In the genomic region with DNA sequence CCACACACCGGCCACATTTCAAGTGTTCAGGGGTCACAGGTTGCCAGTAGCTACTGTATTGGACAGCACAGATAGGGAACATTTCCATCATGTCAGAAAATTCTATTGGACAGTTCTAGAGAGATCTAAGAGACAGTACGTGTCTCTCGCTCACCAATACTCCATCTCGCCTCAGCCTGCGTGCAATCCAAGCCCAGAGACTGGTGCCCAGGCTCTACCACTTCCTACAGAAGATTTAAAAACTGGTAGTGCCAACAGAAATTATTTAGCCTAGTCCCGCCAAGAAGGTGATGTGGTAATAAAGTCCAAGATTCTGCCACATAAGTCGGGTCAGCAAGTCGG, we compare ENCODE assay signal across 8 cellular contexts. TPM values are rescaled to one million over a fixed set of nuclear protein-coding genes. Genes with fewer than 3 reads are reported as not detected.
DNase-seq lines count a peak whose midpoint lies in the region; ATAC-seq, FAIRE-seq and TF ChIP-seq lines count a peak whose summit lies in the region.

No MANE protein-coding gene starts in this region.

- peak overlapping the region; percentile 53 for H2AFZ ChIP-seq in ACC112 (ENCODE audit: low read length, unreplicated experiment)
- peak overlapping the region; percentile 59 for H2AFZ ChIP-seq in GM12878 (ENCODE audit: control insufficient read depth, low read depth, low read length)

- SMC1A ChIA-PET in GM12878 (lab: Charles Lee; ENCODE audit: uncharacterized antibody, unreplicated experiment) = interaction anchor here (0.6 to 3.4 kb wide), 7 partner anchors 13 to 72 kb away, joined by 3 to 16 read pairs (median 5); no protein-coding TSS in a partner anchor

- RAD21 ChIA-PET in GM12878 (lab: Charles Lee; ENCODE audit: unreplicated experiment) = interaction anchor here (2.6 kb wide), 1 partner anchor 72 kb away, joined by 10 read pairs; no protein-coding TSS in a partner anchor

- peak overlapping the region; percentile 14; the same call in 1 of the 2 replicates for H3K9ac ChIP-seq in GM12878 (ENCODE audit: control insufficient read depth, insufficient read depth, low read length)

- POLR2A ChIA-PET in GM12878 (lab: Charles Lee) = interaction anchor here (1.1 kb wide), 1 partner anchor 70 kb away, joined by 3 read pairs; no protein-coding TSS in a partner anchor

- H3K4me1 ChIP-seq in ACC112 (ENCODE audit: control insufficient read depth, insufficient read depth, low read length, unreplicated experiment) = peaks cover 16% of the 10 kb centered on the region
- no peaks in the 10 kb centered on the region for H3K4me1 ChIP-seq in GM12878 (ENCODE audit: control insufficient read depth, insufficient read depth, low read length)
- H3K4me1 ChIP-seq in upper lobe of left lung = peaks cover 0 to 29% (median 21%) of the 10 kb centered on the region in 4 donors

- TF ChIP-seq POLR2A in GM12878 (IDR thresholded peaks at IDR 0.05; ENCODE audit: low read depth, low read length) = no peak
- no peak for TF ChIP-seq POLR2A in lower leg skin (IDR thresholded peaks at IDR 0.05)
- TF ChIP-seq POLR2A in upper lobe of left lung (IDR thresholded peaks at IDR 0.05) = no peak

- DNase-seq in GM12878 (ENCODE audit: low read depth, low spot score) (no peak), lower leg skin (ENCODE audit: low spot score in 2 of 2) (no peak), upper lobe of left lung (no peak), ureter (ENCODE audit: low spot score) (no peak), NOMO-1 treated with dmso at 0.1 percent for 144 hours (lab: John Stamatoyannopoulos, UW; ENCODE audit: unreplicated experiment) (no peak)

- in situ Hi-C loops in GM12878 (cut with MboI) = no loop called here

- BruUV-seq in GM12878 (replicated peaks; lab: Mats Ljungman, UMichigan) = no TSS peak

- WGBS in GM12878 (ENCODE audit: insufficient coverage, insufficient replicate concordance, low lambda C conversion rate, missing lambda C conversion rate) = 15% methylated on average over 8 of the region's 8 CpGs
- WGBS in lower leg skin, 2 donors = 16 to 18% methylated on average over 8 of the region's 8 CpGs
- 20 to 39% methylated on average over 5 to 8 of the region's 8 CpGs for WGBS in upper lobe of left lung, 2 donors

- H3K9me3 ChIP-seq in GM12878 (replicated peaks; ENCODE audit: control insufficient read depth, insufficient read depth, low read length) = no peaks in the 10 kb centered on the region
- H3K9me3 ChIP-seq in upper lobe of left lung = no peaks in the 10 kb centered on the region

- H3K79me2 ChIP-seq in ACC112 (ENCODE audit: control insufficient read depth, insufficient read depth, low read length, unreplicated experiment) (peaks cover 36% of the 10 kb centered on the region), GM12878 (ENCODE audit: control insufficient read depth, insufficient read depth, low read length) (peaks cover 46% of the 10 kb centered on the region)

- H3K27ac ChIP-seq in ACC112 (ENCODE audit: low read depth, low read length) = no peak overlapping the region
- no peak overlapping the region for H3K27ac ChIP-seq in GM12878 (ENCODE audit: control insufficient read depth, insufficient read depth)
- peak overlapping the region; percentile 72 to 96 (median 88) for H3K27ac ChIP-seq in upper lobe of left lung

- TF ChIP-seq CTCF in GM12878 (IDR thresholded peaks at IDR 0.05 in 2 of 3, conservative IDR thresholded peaks at IDR 0.05 in 1 of 3; ENCODE audit: control insufficient read depth in 2 of 3, extremely low read depth in 1 of 3, insufficient read depth in 1 of 3, low read depth in 3 of 3, low read length in 3 of 3) (no peak), lower leg skin (IDR thresholded peaks at IDR 0.05) (no peak), upper lobe of left lung (IDR thresholded peaks at IDR 0.05) (no peak)

- H3K4me3 ChIP-seq in ACC112 (ENCODE audit: low read depth, low read length) (peak overlapping the region; percentile 91), GM12878 (peak overlapping the region; percentile 67; the same call in 1 of the 2 replicates), lower leg skin (ENCODE audit: low read depth, poor library complexity, severe bottlenecking) (peak overlapping the region; percentile 98), upper lobe of left lung (peak overlapping the region in 3 of 4 donors; percentile 65 to 76 (median 75))

- H4K20me1 ChIP-seq in GM12878 (ENCODE audit: control insufficient read depth, insufficient read depth) = no peaks in the 10 kb centered on the region

- CTCF ChIA-PET in GM12878 (lab: Yijun Ruan, JAX) = interaction anchor here (0.8 to 3.1 kb wide), 5 partner anchors 13 to 72 kb away, joined by 3 to 17 read pairs (median 4); no protein-coding TSS in a partner anchor

- TF ChIP-seq RAD21 in GM12878 (IDR thresholded peaks at IDR 0.05; ENCODE audit: insufficient read depth, low read depth, low read length) = no peak

- H3K36me3 ChIP-seq in ACC112 (ENCODE audit: insufficient read depth, low read length) (no peaks in the 10 kb centered on the region), GM12878 (ENCODE audit: control insufficient read depth in 2 of 2, insufficient read depth in 2 of 2, low read length in 1 of 2) (no peaks in the 10 kb centered on the region), upper lobe of left lung (no peaks in the 10 kb centered on the region)

- no peak for FAIRE-seq in GM12878 (lab: Jason Lieb, UNC)

- H3K4me2 ChIP-seq in GM12878 (ENCODE audit: control insufficient read depth, insufficient read depth) = peak overlapping the region; percentile 46

- intact Hi-C loops in GM12878 (cut with micrococcal nuclease; ENCODE audit: unreplicated experiment) (loop anchor here (2.0 kb wide), 1 partner anchor 18 kb away; no protein-coding TSS in a partner anchor), lower leg skin (cut with DNase I; ENCODE audit: low total_unique reads) (no loop called here)

- TF ChIP-seq EP300 in GM12878 (IDR thresholded peaks at IDR 0.05; ENCODE audit: borderline replicate concordance in 1 of 2, control insufficient read depth in 1 of 2, low read depth in 2 of 2, low read length in 2 of 2) (no peak), upper lobe of left lung (IDR thresholded peaks at IDR 0.05) (no peak)

- H3K27me3 ChIP-seq in ACC112 (ENCODE audit: insufficient read depth, low read length) (0 out of 2 replicates have a peak, but pooled peaks cover 3% of the 10 kb centered on the region), GM12878 (replicated peaks in 1 of 2; ENCODE audit: control insufficient read depth in 2 of 2, insufficient read depth in 2 of 2, low read length in 1 of 2) (no peaks in the 10 kb centered on the region), upper lobe of left lung (no peaks in the 10 kb centered on the region)

- ATAC-seq in GM19395 (IDR thresholded peaks at IDR 0.05; ENCODE audit: unreplicated experiment) = peak; percentile 44
- ATAC-seq in HG03442 (IDR thresholded peaks at IDR 0.05; ENCODE audit: unreplicated experiment) = peak; percentile 22
- peak; percentile 26 for ATAC-seq in GM12878
- ATAC-seq in upper lobe of left lung (ENCODE audit: low FRiP score in 2 of 2) = peak; percentile 12 to 38

TF ChIP-seq in GM12878, 131 proteins besides CTCF, POLR2A, EP300 and RAD21:
- TF ChIP-seq STAT1 (conservative IDR thresholded peaks at IDR 0.05) = no peak
- TF ChIP-seq TCF3 (IDR thresholded peaks at IDR 0.05; ENCODE audit: borderline replicate concordance, insufficient read depth, low read depth, low read length) = no peak
- TF ChIP-seq, protein P1, sequence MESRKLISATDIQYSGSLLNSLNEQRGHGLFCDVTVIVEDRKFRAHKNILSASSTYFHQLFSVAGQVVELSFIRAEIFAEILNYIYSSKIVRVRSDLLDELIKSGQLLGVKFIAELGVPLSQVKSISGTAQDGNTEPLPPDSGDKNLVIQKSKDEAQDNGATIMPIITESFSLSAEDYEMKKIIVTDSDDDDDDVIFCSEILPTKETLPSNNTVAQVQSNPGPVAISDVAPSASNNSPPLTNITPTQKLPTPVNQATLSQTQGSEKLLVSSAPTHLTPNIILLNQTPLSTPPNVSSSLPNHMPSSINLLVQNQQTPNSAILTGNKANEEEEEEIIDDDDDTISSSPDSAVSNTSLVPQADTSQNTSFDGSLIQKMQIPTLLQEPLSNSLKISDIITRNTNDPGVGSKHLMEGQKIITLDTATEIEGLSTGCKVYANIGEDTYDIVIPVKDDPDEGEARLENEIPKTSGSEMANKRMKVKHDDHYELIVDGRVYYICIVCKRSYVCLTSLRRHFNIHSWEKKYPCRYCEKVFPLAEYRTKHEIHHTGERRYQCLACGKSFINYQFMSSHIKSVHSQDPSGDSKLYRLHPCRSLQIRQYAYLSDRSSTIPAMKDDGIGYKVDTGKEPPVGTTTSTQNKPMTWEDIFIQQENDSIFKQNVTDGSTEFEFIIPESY (IDR thresholded peaks at IDR 0.05) = no peak
- no peak for TF ChIP-seq ZZZ3 (IDR thresholded peaks at IDR 0.05; ENCODE audit: control insufficient read depth, insufficient read length, low read depth)
- TF ChIP-seq TARDBP (IDR thresholded peaks at IDR 0.05; ENCODE audit: borderline replicate concordance) = no peak
TF ChIP-seq in GM12878: peak in this region for 0.

RNA-seq across cellular contexts. Expression of a gene that starts 0.4 kb away (rescaled TPM):
- total RNA-seq in GM12878 (2013; cell fraction: nucleolus; rRNA removed) = 85.2 and 85.6 TPM in 2 replicates
- total RNA-seq in GM12878 (2014; rRNA removed) (46.3 and 49.5 TPM in 2 replicates), GM12878 (2014; rRNA removed; fragmentation: Illumina TruSeq; extraction: Trizol) (67.9 and 72.5 TPM in 2 replicates), GM12878 (2021) (43.9 and 53.0 TPM in 2 replicates), lower leg skin (10 to 100 TPM; 35.5 to 44.8 (median 41.6) TPM), upper lobe of left lung (100 to 1,000 TPM in 1 of 6 donors, 10 to 100 TPM in 5; 48.4 to 105 (median 93.3) TPM), ureter (89.6 TPM)
- polyA plus RNA-seq in GM12878 (2011; ENCODE audit: low read depth) = 42.2 TPM
- polyA plus RNA-seq in GM12878 (2011; rRNA removed) (62.5 and 69.6 TPM in 2 replicates), GM12878 (2014; fragmentation: Illumina TruSeq; extraction: Trizol) (68.6 and 83.8 TPM in 2 replicates), GM12878 (2014; fragmentation: Nextera tagmentation; extraction: Ambion mirVana) (10 to 100 TPM; 59.3 to 63.5 TPM), GM12878 (2014; rRNA removed) (41.1 and 51.9 TPM in 2 replicates), GM12878 (2016; fragmentation: Nextera tagmentation; extraction: Ambion mirVana) (10 to 100 TPM; 84.1 to 84.3 TPM)
- 19.3 and 31.2 TPM in 2 replicates for polyA plus RNA-seq in GM12878 (2011; cell fraction: cytosol; rRNA removed)
- 16.2 and 18.3 TPM in 2 replicates for polyA plus RNA-seq in GM12878 (2011; cell fraction: nucleus; rRNA removed)
- polyA plus RNA-seq in GM12878 (2012) = 56.0 and 57.2 TPM in 2 replicates
- polyA minus RNA-seq in GM12878 (2011; rRNA and poly(A)+ RNA removed) = 37.2 and 48.9 TPM in 2 replicates
- polyA minus RNA-seq in GM12878 (2011; cell fraction: cytosol; rRNA and poly(A)+ RNA removed) = 22.3 and 34.7 TPM in 2 replicates
- polyA minus RNA-seq in GM12878 (2011; cell fraction: nucleus; rRNA and poly(A)+ RNA removed) = 26.7 and 36.3 TPM in 2 replicates

Comparison
In these comparisons a context has a peak if more than half of its experiments do, and no peak if none do; other contexts are left out.
1. H3K27ac ChIP-seq: peak in upper lobe of left lung (4 of 4); none in ACC112 (single experiment) and GM12878 (single experiment).
2. Peak in every context shown above with its lines, with median percentiles within 50 percentile points of each other: H3K4me3 ChIP-seq and ATAC-seq.